In the genomic region with DNA sequence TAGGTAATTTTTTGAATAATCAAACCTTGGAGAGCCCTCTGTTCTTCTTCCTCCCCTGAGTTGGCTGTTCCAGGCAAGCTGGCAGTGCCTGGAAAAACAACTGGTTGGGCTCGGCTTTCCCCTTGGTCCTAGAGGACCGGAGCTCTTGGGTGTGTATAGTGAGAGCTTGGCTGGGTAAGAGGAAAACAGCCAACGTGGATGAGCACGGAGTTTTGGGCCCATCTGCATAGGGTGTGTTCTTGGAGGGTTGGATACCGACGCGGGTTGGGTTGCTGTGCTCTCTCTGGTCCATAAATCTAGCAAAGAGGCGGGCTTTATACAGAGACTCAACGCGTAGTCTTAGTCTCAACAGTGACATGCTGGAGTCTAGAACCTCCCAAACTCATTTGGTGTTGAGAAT, we compare ENCODE assay signal across 8 cellular contexts. TPM values are rescaled to one million over a fixed set of nuclear protein-coding genes. Genes with fewer than 3 reads are reported as not detected.
DNase-seq lines count a peak whose midpoint lies in the region; ATAC-seq and TF ChIP-seq lines count a peak whose summit lies in the region.

No MANE protein-coding gene starts in this region.

- no peak for TF ChIP-seq CTCF in neural progenitor cell (IDR thresholded peaks at IDR 0.05)
- TF ChIP-seq CTCF in CD14-positive monocyte (IDR thresholded peaks at IDR 0.05): no peak

- H3K9me3 Mint-ChIP-seq in neural progenitor cell (peaks cover 2% of the 10 kb centered on the region), CD14-positive monocyte (peaks cover 0 to 2% (median 2%) of the 10 kb centered on the region in 7 donors)

- peak; percentile 21 for ATAC-seq in esophagus mucosa
- no peak for ATAC-seq in HG03457 (IDR thresholded peaks at IDR 0.05; ENCODE audit: unreplicated experiment)
- ATAC-seq in HG03378 (IDR thresholded peaks at IDR 0.05; ENCODE audit: unreplicated experiment): no peak
- no peak for ATAC-seq in HG02981 (IDR thresholded peaks at IDR 0.05; ENCODE audit: unreplicated experiment)

- H3K4me3 ChIP-seq in neural progenitor cell: no peak overlapping the region

- H3K4me2 ChIP-seq in neural progenitor cell: no peak overlapping the region

- H3K27ac Mint-ChIP-seq in neural progenitor cell (peak overlapping the region; percentile 72), CD14-positive monocyte (peak overlapping the region in 3 of 7 donors; percentile 14 to 66 (median 35))

- DNase-seq in COLO668 (lab: John Stamatoyannopoulos, UW; ENCODE audit: unreplicated experiment): peak; percentile 9
- peak; percentile 17 for DNase-seq in NCI-H226
- DNase-seq in neural progenitor cell (ENCODE audit: low spot score): peak; percentile 70
- DNase-seq in CD14-positive monocyte (ENCODE audit: low spot score): no peak

- no peak overlapping the region for H3K27ac ChIP-seq in neural progenitor cell

- no peaks in the 10 kb centered on the region for H3K36me3 ChIP-seq in neural progenitor cell

- no peak overlapping the region for H2AFZ ChIP-seq in neural progenitor cell (replicated peaks)

- intact Hi-C loops in CD14-positive monocyte (cut with micrococcal nuclease): no loop called here

- H3K9me3 ChIP-seq in neural progenitor cell (ENCODE audit: low read depth): no peaks in the 10 kb centered on the region

- H3K27me3 ChIP-seq in neural progenitor cell: no peaks in the 10 kb centered on the region

- no peak overlapping the region for H3K4me3 Mint-ChIP-seq in neural progenitor cell
- H3K4me3 Mint-ChIP-seq in CD14-positive monocyte: no peak overlapping the region

- H3K27me3 Mint-ChIP-seq in neural progenitor cell (ENCODE audit: insufficient read depth, low read depth): peaks cover 16% of the 10 kb centered on the region
- peaks cover 0 to 3% (median 3%) of the 10 kb centered on the region in 3 donors for H3K27me3 Mint-ChIP-seq in CD14-positive monocyte (ENCODE audit: low read depth in 3 of 3)

- no peaks in the 10 kb centered on the region for H3K36me3 Mint-ChIP-seq in neural progenitor cell
- peaks cover 0 to 1% of the 10 kb centered on the region in 2 donors for H3K36me3 Mint-ChIP-seq in CD14-positive monocyte

- peaks cover 20% of the 10 kb centered on the region for H3K4me1 ChIP-seq in neural progenitor cell

- no peak overlapping the region for H3K9ac ChIP-seq in neural progenitor cell

- H3K4me1 Mint-ChIP-seq in neural progenitor cell (peaks cover 60% of the 10 kb centered on the region), CD14-positive monocyte (peaks cover 72% of the 10 kb centered on the region)

- no peaks in the 10 kb centered on the region for H4K20me1 ChIP-seq in neural progenitor cell (ENCODE audit: low read depth)

- no peaks in the 10 kb centered on the region for H3K79me2 ChIP-seq in neural progenitor cell (ENCODE audit: low read depth)

- peaks cover 7% of the 10 kb centered on the region for H3F3A ChIP-seq in neural progenitor cell (ENCODE audit: low read depth)

RNA-seq across cellular contexts. Expression of gene ITGB3, which starts 23.2 kb away (rescaled TPM):
- total RNA-seq in esophagus mucosa (1.7 TPM), neural progenitor cell (ENCODE audit: low replicate concordance) (0.47 TPM in 1 of 2 replicates, not detected in the other)
- 1 to 10 TPM; 1.3 to 1.6 TPM for polyA plus RNA-seq in CD14-positive monocyte

RNA-seq across cellular contexts. Expression of gene EFCAB13, which starts 46.9 kb away (rescaled TPM):
- total RNA-seq in esophagus mucosa (2.0 TPM), neural progenitor cell (ENCODE audit: low replicate concordance) (1.1 and 2.7 TPM in 2 replicates)
- 1 to 10 TPM; 3.5 to 5.7 TPM for polyA plus RNA-seq in CD14-positive monocyte
